ENCODE assay signal across 9 cellular contexts in genomic region chr16:1217526-1217925, GRCh38. TPM values are rescaled to one million over a fixed set of nuclear protein-coding genes. Genes with fewer than 3 reads are reported as not detected.
"Had no signal": no experiment of that assay in that cellular context is flagged by ENCODE, and none has a peak within 500 bp of the region (broad histone marks: within the 10 kb centered on the region; RNA-seq: fewer than 3 reads in every experiment).

No MANE protein-coding gene starts in this region.

- ATAC-seq: GM23338, HCT116 had no signal

- H3K36me3 ChIP-seq: HAP-1 had no signal

- H3K4me2 ChIP-seq: GM23338 had no signal

- H3K9ac ChIP-seq: GM23248 had no signal

- H3K4me3 ChIP-seq: GM23248, GM23338, HAP-1 had no signal

- DNase-seq: GM23248, GOT3, H9, HCEC 1CT, HFFc6 had no signal

- H3K4me1 Mint-ChIP-seq: GM23338, H9 had no signal

- H3K9me3 ChIP-seq: HAP-1 had no signal

- H3K9me3 Mint-ChIP-seq: GM23338, HFFc6 had no signal

- H2AFZ ChIP-seq: GM23248, GM23338 had no signal

- H3K4me3 Mint-ChIP-seq: GM23338, H9, HFFc6 had no signal

- H3K27ac Mint-ChIP-seq: GM23338, HFFc6 had no signal

- H3K27ac ChIP-seq: GM23248 had no signal

- H3K4me1 ChIP-seq: HAP-1 had no signal

RNA-seq across cellular contexts. Expression of gene TPSG1, which starts 7.5 kb away (rescaled TPM):
- polyA plus RNA-seq: GM23248, H1 had no signal

RNA-seq across cellular contexts. Expression of gene TPSB2, which starts 12.5 kb away (rescaled TPM):
- polyA plus RNA-seq: GM23248 had no signal

RNA-seq across cellular contexts. Expression of gene TPSAB1, which starts 23.0 kb away (rescaled TPM):
- polyA plus RNA-seq: GM23248, GM23338 had no signal

RNA-seq across cellular contexts. Expression of gene TPSD1, which starts 38.3 kb away (rescaled TPM):
- polyA plus RNA-seq: GM23248, GM23338 had no signal
